ENCODE assay signal across 8 cellular contexts in genomic region chr12:49019120-49019430, GRCh38. TPM values are rescaled to one million over a fixed set of nuclear protein-coding genes. Genes with fewer than 3 reads are reported as not detected.
A peak's percentile ranks its signal among the peaks of the same experiment; 100 is the strongest.
DNase-seq lines count a peak whose midpoint lies in the region; ATAC-seq and TF ChIP-seq lines count a peak whose summit lies in the region.

No MANE protein-coding gene starts in this region.

- DNase-seq in astrocyte of the cerebellum (ENCODE audit: low read depth) (no peak), type B pancreatic cell (ENCODE audit: extremely low spot score, unreplicated experiment) (no peak), NCI-H1105 treated with DMSO at 0.1 percent for 48 hours (lab: John Stamatoyannopoulos, UW) (no peak), NCI-H2196 (lab: John Stamatoyannopoulos, UW; ENCODE audit: unreplicated experiment) (no peak)

- no peaks in the 10 kb centered on the region for H3K9me3 Mint-ChIP-seq in type B pancreatic cell

- H3K4me1 Mint-ChIP-seq in type B pancreatic cell (ENCODE audit: unreplicated experiment) = peaks cover 31% of the 10 kb centered on the region

- H3K4me3 ChIP-seq in astrocyte of the cerebellum (ENCODE audit: low read depth, low read length) (peak overlapping the region; percentile 96), liver (ENCODE audit: low read depth in 1 of 3, low read length in 3 of 3) (peak overlapping the region; percentile 64 to 98 (median 74))

- peak overlapping the region; percentile 96 for H3K4me3 Mint-ChIP-seq in type B pancreatic cell

- no peaks in the 10 kb centered on the region for H3K27me3 Mint-ChIP-seq in type B pancreatic cell

- peaks cover 4 to 16% (median 9%) of the 10 kb centered on the region in 4 donors for H3K4me1 ChIP-seq in liver (ENCODE audit: control insufficient read depth in 4 of 4, insufficient read depth in 4 of 4, low read length in 3 of 4)

- peak overlapping the region; percentile 85 to 97 for H3K9ac ChIP-seq in liver (ENCODE audit: low read depth in 1 of 2, low read length in 2 of 2)

- peak overlapping the region; percentile 87 to 92 for H3K27ac ChIP-seq in liver (ENCODE audit: low read depth in 1 of 2, low read length in 2 of 2)

- no peaks in the 10 kb centered on the region for H3K27me3 ChIP-seq in liver (ENCODE audit: control insufficient read depth in 4 of 4, insufficient read depth in 4 of 4, low read length in 3 of 4)

- ATAC-seq in GM18520 (IDR thresholded peaks at IDR 0.05; ENCODE audit: unreplicated experiment) = peak; percentile 5
- ATAC-seq in HG03175 (IDR thresholded peaks at IDR 0.05; ENCODE audit: unreplicated experiment) = peak; percentile 21
- ATAC-seq in GM18870 (IDR thresholded peaks at IDR 0.05; ENCODE audit: unreplicated experiment) = no peak

- H3K36me3 ChIP-seq in liver (ENCODE audit: control insufficient read depth in 4 of 4, insufficient read depth in 3 of 4, low read depth in 1 of 4, low read length in 3 of 4) = peaks cover 6 to 27% (median 23%) of the 10 kb centered on the region in 4 donors

- H3K36me3 Mint-ChIP-seq in type B pancreatic cell = peaks cover 8% of the 10 kb centered on the region

- TF ChIP-seq CTCF in astrocyte of the cerebellum (IDR thresholded peaks at IDR 0.05; ENCODE audit: low read depth, low read length, missing control alignments) = no peak
- no peak for TF ChIP-seq CTCF in liver (IDR thresholded peaks at IDR 0.05; ENCODE audit: low read depth, low read length, missing input control)
- TF ChIP-seq CTCF in type B pancreatic cell (conservative IDR thresholded peaks at IDR 0.05) = no peak

- no peak for TF ChIP-seq RAD21 in liver (IDR thresholded peaks at IDR 0.05)

- WGBS in liver = 6% methylated on average over 8 of the region's 8 CpGs

- H3K9me3 ChIP-seq in liver (ENCODE audit: control insufficient read depth in 4 of 4, low read length in 3 of 4) = no peaks in the 10 kb centered on the region

- in situ Hi-C loops in astrocyte of the cerebellum (cut with HindIII; ENCODE audit: low sequenced_read_pairs) = no loop called here

- H3K27ac Mint-ChIP-seq in type B pancreatic cell = peak overlapping the region; percentile 98

TF ChIP-seq in liver, 16 proteins besides CTCF, POLR2A, EP300 and RAD21:
- TF ChIP-seq YY1 (IDR thresholded peaks at IDR 0.05) (no peak), REST (IDR thresholded peaks at IDR 0.05) (no peak), JUND (IDR thresholded peaks at IDR 0.05) (no peak), FOXA2 (IDR thresholded peaks at IDR 0.05) (no peak), GABPA (IDR thresholded peaks at IDR 0.05 in 1 of 2, conservative IDR thresholded peaks at IDR 0.05 in 1 of 2) (no peak), HNF4A (conservative IDR thresholded peaks at IDR 0.05) (no peak), RXRA (IDR thresholded peaks at IDR 0.05) (no peak), ATF3 (IDR thresholded peaks at IDR 0.05) (no peak), EGR1 (IDR thresholded peaks at IDR 0.05; ENCODE audit: low read depth in 2 of 2) (no peak), HNF4G (IDR thresholded peaks at IDR 0.05) (no peak), MAX (IDR thresholded peaks at IDR 0.05) (no peak), TAF1 (conservative IDR thresholded peaks at IDR 0.05) (no peak), NR2F2 (IDR thresholded peaks at IDR 0.05) (no peak)

RNA-seq across cellular contexts. Expression of gene PRKAG1, which starts 0.5 kb away (rescaled TPM):
- total RNA-seq in liver (10 to 100 TPM; 18.3 to 23.4 TPM), type B pancreatic cell (ENCODE audit: low replicate concordance) (58.7 and 66.3 TPM in 2 replicates)
- 10 to 100 TPM; 15.5 to 31.5 TPM for polyA plus RNA-seq in liver

RNA-seq across cellular contexts. Expression of gene DDN, which starts 19.9 kb away (rescaled TPM):
- total RNA-seq in liver = under 1 TPM in 1 of 2 donors, not detected in 1; 0.09 TPM
- polyA plus RNA-seq in liver = not detected
- total RNA-seq in type B pancreatic cell (ENCODE audit: low replicate concordance) = 0.45 and 8.8 TPM in 2 replicates

RNA-seq across cellular contexts. Expression of gene WNT1, which starts 41.0 kb away (rescaled TPM):
- total RNA-seq in liver (not detected), type B pancreatic cell (ENCODE audit: low replicate concordance) (28.9 TPM in 1 of 2 replicates, not detected in the other)
- polyA plus RNA-seq in liver = not detected

RNA-seq across cellular contexts. Expression of gene KMT2D, which starts 41.5 kb away (rescaled TPM):
- total RNA-seq in liver = 10 to 100 TPM; 39.6 to 53.8 TPM
- 10 to 100 TPM in 1 of 2 donors, 1 to 10 TPM in 1; 4.5 to 10.3 TPM for polyA plus RNA-seq in liver
- total RNA-seq in type B pancreatic cell (ENCODE audit: low replicate concordance) = 95.4 and 97.6 TPM in 2 replicates

RNA-seq across cellular contexts. Expression of gene WNT10B, which starts 47.5 kb away (rescaled TPM):
- total RNA-seq in liver (under 1 TPM in 1 of 2 donors, not detected in 1; 0.08 TPM), type B pancreatic cell (ENCODE audit: low replicate concordance) (6.2 and 6.3 TPM in 2 replicates)
- polyA plus RNA-seq in liver = under 1 TPM in 1 of 2 donors, not detected in 1; 0.05 TPM
